Comparison of ENCODE assay signal across 27 cellular contexts in the genomic region with DNA sequence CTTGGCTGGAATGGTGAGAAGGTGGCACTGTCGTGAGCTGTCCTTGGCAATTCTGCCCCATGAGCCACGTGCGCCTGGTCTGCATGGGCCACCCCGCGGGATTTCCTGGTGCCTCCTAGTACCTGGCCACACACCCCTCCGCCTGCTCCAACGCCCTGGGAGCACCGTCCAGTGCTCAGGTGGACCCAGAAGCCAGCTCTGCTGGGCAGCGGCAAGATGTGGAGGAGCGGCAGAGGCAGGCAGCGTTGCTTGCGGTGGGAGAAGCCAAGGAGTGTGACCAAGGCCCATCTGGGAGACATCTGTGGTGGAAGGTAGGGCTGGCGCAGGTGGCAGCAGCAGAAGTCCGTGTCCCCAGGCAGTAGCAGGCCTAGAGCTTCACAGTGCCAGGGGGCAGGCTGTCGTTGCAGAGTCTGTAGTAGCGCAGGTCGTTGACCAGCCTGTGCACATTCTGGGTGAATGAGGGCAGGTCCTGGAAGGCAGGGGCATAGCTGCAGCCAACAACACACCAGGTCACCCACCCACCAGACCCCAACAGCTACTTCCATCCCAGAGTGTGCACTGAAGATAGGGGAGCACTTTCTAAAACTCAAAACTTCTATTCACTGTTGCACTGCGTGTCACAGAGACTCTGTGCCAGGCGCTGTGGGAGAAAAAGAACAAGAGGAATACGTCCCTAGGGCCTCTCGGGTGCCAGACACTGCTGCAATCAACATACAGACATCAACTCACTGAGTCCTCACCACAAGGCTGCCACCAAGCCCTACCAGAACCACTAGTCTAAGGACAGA. TPM values are rescaled to one million over a fixed set of nuclear protein-coding genes. Genes with fewer than 3 reads are reported as not detected.
A peak's percentile ranks its signal among the peaks of the same experiment; 100 is the strongest.
DNase-seq lines count a peak whose midpoint lies in the region; ATAC-seq, FAIRE-seq and TF ChIP-seq lines count a peak whose summit lies in the region.
"Had no signal": no experiment of that assay in that cellular context is flagged by ENCODE, and none has a peak within 500 bp of the region (broad histone marks: within the 10 kb centered on the region; RNA-seq: fewer than 3 reads in every experiment).

No MANE protein-coding gene starts in this region.

- H3K36me3 Mint-ChIP-seq in MCF 10A (ENCODE audit: insufficient read depth, unreplicated experiment): peaks cover 66% of the 10 kb centered on the region
- H3K36me3 Mint-ChIP-seq in stimulated activated memory B cell treated with anti-CD40 and anti-IgM and Interleukin-4, amounts not matched to agents 10 μg/mL and 1 μg/mL and 100 μg/mL, for 72 hours: peaks cover 68% of the 10 kb centered on the region

- no peaks in the 10 kb centered on the region for H3K9me3 ChIP-seq in breast epithelium
- H3K9me3 ChIP-seq in H1 (ENCODE audit: insufficient read depth in 2 of 2, low read depth in 1 of 2, low read length in 1 of 2): no peaks in the 10 kb centered on the region
- no peaks in the 10 kb centered on the region for H3K9me3 ChIP-seq in body of pancreas
- H3K9me3 ChIP-seq: mucosa of descending colon had no signal

- H3K27ac ChIP-seq in breast epithelium (no peak overlapping the region), H1 (ENCODE audit: low read depth, low read length) (no peak overlapping the region), body of pancreas (no peak overlapping the region)
- H3K27ac ChIP-seq: coronary artery, parathyroid adenoma, skin epidermis had no signal

- H2BK120ac ChIP-seq in H1 (replicated peaks; ENCODE audit: low read depth, low read length): no peak overlapping the region

- TF ChIP-seq POLR2A in breast epithelium (IDR thresholded peaks at IDR 0.05) (no peak), H1 (IDR thresholded peaks at IDR 0.05; ENCODE audit: control extremely low read depth in 1 of 2, low read depth in 2 of 2, low read length in 2 of 2) (no peak), body of pancreas (IDR thresholded peaks at IDR 0.05) (no peak)

- no peak overlapping the region for H3K23ac ChIP-seq in H1 (ENCODE audit: insufficient read length)

- no peak for TF ChIP-seq RAD21 in H1 (IDR thresholded peaks at IDR 0.05 in 1 of 2, conservative IDR thresholded peaks at IDR 0.05 in 1 of 2; ENCODE audit: low read depth in 2 of 2, low read length in 2 of 2)

- H3K36me3 ChIP-seq in breast epithelium: peaks cover 6% of the 10 kb centered on the region
- H3K36me3 ChIP-seq in H1 (ENCODE audit: control insufficient read depth in 2 of 4, insufficient read depth in 4 of 4, low read length in 3 of 4): peaks cover 19 to 46% (median 31%) of the 10 kb centered on the region in 4 experiments
- H3K36me3 ChIP-seq in body of pancreas (replicated peaks in 1 of 2; ENCODE audit: insufficient read depth in 1 of 2, low read depth in 2 of 2): peaks cover 16 to 19% of the 10 kb centered on the region in 2 donors

- H2BK20ac ChIP-seq in H1 (ENCODE audit: low read length): no peak overlapping the region

- no peak overlapping the region for H3K18ac ChIP-seq in H1 (ENCODE audit: extremely low read depth, low read length)

- H2BK12ac ChIP-seq in H1 (ENCODE audit: low read depth, low read length): no peak overlapping the region

- H3K27me3 Mint-ChIP-seq in MCF 10A (ENCODE audit: insufficient read depth, unreplicated experiment): no peaks in the 10 kb centered on the region
- H3K27me3 Mint-ChIP-seq in stimulated activated memory B cell treated with anti-CD40 and anti-IgM and Interleukin-4, amounts not matched to agents 10 μg/mL and 1 μg/mL and 100 μg/mL, for 72 hours: no peaks in the 10 kb centered on the region
- H3K27me3 Mint-ChIP-seq: CD4-positive, alpha-beta T cell had no signal

- no peaks in the 10 kb centered on the region for H3K4me1 ChIP-seq in breast epithelium
- H3K4me1 ChIP-seq in H1 (replicated peaks in 1 of 4; ENCODE audit: control insufficient read depth in 3 of 4, insufficient read depth in 4 of 4, low read length in 3 of 4): peaks cover 0 to 7% (median 2%) of the 10 kb centered on the region in 4 experiments; a peak in 5 of 7 replicates
- H3K4me1 ChIP-seq in body of pancreas: no peaks in the 10 kb centered on the region
- H3K4me1 ChIP-seq: parathyroid adenoma had no signal

- H3K4me1 Mint-ChIP-seq in MCF 10A (ENCODE audit: insufficient read depth, unreplicated experiment): no peaks in the 10 kb centered on the region
- no peaks in the 10 kb centered on the region for H3K4me1 Mint-ChIP-seq in stimulated activated memory B cell treated with anti-CD40 and anti-IgM and Interleukin-4, amounts not matched to agents 10 μg/mL and 1 μg/mL and 100 μg/mL, for 72 hours
- H3K4me1 Mint-ChIP-seq: nephron had no signal

- intact Hi-C loops in MCF 10A (cut with micrococcal nuclease) (no loop called here), breast epithelium (cut with DNase I; ENCODE audit: low total_unique reads) (no loop called here), body of pancreas (cut with DNase I) (no loop called here)

- BruUV-seq in MCF 10A (replicated peaks; lab: Mats Ljungman, UMichigan): TSS peak; percentile 60

- no peak overlapping the region for H2AFZ ChIP-seq in H1 (ENCODE audit: low read length)
- H2AFZ ChIP-seq: parathyroid adenoma had no signal

- no peaks in the 10 kb centered on the region for H3K79me2 ChIP-seq in H1 (ENCODE audit: control insufficient read depth in 1 of 2, insufficient read depth in 2 of 2, low read length in 2 of 2)
- H3K79me2 ChIP-seq: parathyroid adenoma had no signal

- no peaks in the 10 kb centered on the region for H3K23me2 ChIP-seq in H1 (ENCODE audit: low read depth, low read length)

- CTCF ChIA-PET in MCF 10A (lab: Yijun Ruan, JAX) (interaction anchor here (0.6 to 0.7 kb wide), 2 partner anchors 18 to 125 kb away, joined by 3 to 4 read pairs; no protein-coding TSS in a partner anchor), H1 (lab: Charles Lee; ENCODE audit: partially characterized antibody) (interaction anchor here (0.6 to 1.3 kb wide), 4 partner anchors 8 to 126 kb away, joined by 3 to 4 read pairs (median 3); no protein-coding TSS in a partner anchor)

- 94% methylated on average over 21 of the region's 21 CpGs; no CpG with 5 or more reads in 1 of the 2 experiments for WGBS in H1 (ENCODE audit: extremely low coverage in 1 of 2, insufficient coverage in 1 of 2, insufficient read length in 1 of 2, insufficient replicate concordance in 2 of 2, low coverage in 1 of 2, low lambda C conversion rate in 2 of 2, missing lambda C conversion rate in 1 of 2), 2 experiments
- WGBS in body of pancreas, 2 donors: 89 to 96% methylated on average over 20 to 21 of the region's 21 CpGs

- no peak overlapping the region for H2BK15ac ChIP-seq in H1 (ENCODE audit: low read length)

- no peak overlapping the region for H2AK5ac ChIP-seq in H1 (ENCODE audit: low read depth, low read length)

- H3K14ac ChIP-seq in H1 (ENCODE audit: insufficient read length): no peak overlapping the region

- peak overlapping the region; percentile 3; the same call in 1 of the 2 replicates for H4K8ac ChIP-seq in H1 (ENCODE audit: extremely low read depth, insufficient read depth, low read length)

- no peak overlapping the region for H3K56ac ChIP-seq in H1 (replicated peaks; ENCODE audit: insufficient read length, low read depth, low read length)

- TF ChIP-seq CTCF in MCF 10A (IDR thresholded peaks at IDR 0.05; ENCODE audit: unreplicated experiment) (no peak), breast epithelium (IDR thresholded peaks at IDR 0.05) (no peak), H1 (IDR thresholded peaks at IDR 0.05; ENCODE audit: control extremely low read depth in 1 of 3, insufficient read depth in 1 of 3, low read depth in 1 of 3, low read length in 3 of 3) (no peak), body of pancreas (IDR thresholded peaks at IDR 0.05) (no peak)

- H2BK5ac ChIP-seq in H1 (ENCODE audit: low read depth, low read length): no peak overlapping the region

- no peak overlapping the region for H3K27ac Mint-ChIP-seq in MCF 10A (ENCODE audit: low read depth, unreplicated experiment)
- H3K27ac Mint-ChIP-seq in stimulated activated memory B cell treated with anti-CD40 and anti-IgM and Interleukin-4, amounts not matched to agents 10 μg/mL and 1 μg/mL and 100 μg/mL, for 72 hours: no peak overlapping the region
- H3K27ac Mint-ChIP-seq: CD4-positive, alpha-beta T cell; nephron; WTC11 had no signal

- DNase-seq in MCF 10A (ENCODE audit: unreplicated experiment): no peak
- no peak for DNase-seq in breast epithelium (ENCODE audit: low spot score in 2 of 2)
- no peak for DNase-seq in H1 (ENCODE audit: low read depth in 1 of 2, low spot score in 2 of 2)
- DNase-seq in mesenteric fat pad (ENCODE audit: low spot score): peak; percentile 39
- DNase-seq in body of pancreas: no peak
- no peak for DNase-seq in NCI-H2171 treated with DMSO at 0.1 percent for 48 hours (lab: John Stamatoyannopoulos, UW)
- DNase-seq: activated CD4-positive, alpha-beta T cell treated with anti-CD3 and anti-CD28 coated beads, Interleukin-2, amount 50 U/mL, for 1 hour; activated naive CD4-positive, alpha-beta T cell treated with Interleukin-2 at 50 U/mL for 16 hours; activated T-cell treated with anti-CD3 and anti-CD28 coated beads, Interleukin-2, amount 50 U/mL, for 4 hours; CD4-positive, alpha-beta T cell; effector memory CD4-positive, alpha-beta T cell; NCI-H1105; NCI-H187 treated with DMSO at 0.1 percent for 48 hours; NCI-H524 treated with DMSO at 0.1 percent for 48 hours; OCI-M1; stimulated activated naive CD4-positive, alpha-beta T cell treated with Interleukin-2 at 50 U/mL for 16 hours; T-helper 1 cell had no signal

- peaks cover 0 to 12% of the 10 kb centered on the region in 2 experiments for H4K20me1 ChIP-seq in H1 (replicated peaks in 1 of 2; ENCODE audit: control insufficient read depth in 1 of 2, insufficient read depth in 2 of 2, low read length in 2 of 2)

- no peaks in the 10 kb centered on the region for H3K9me3 Mint-ChIP-seq in MCF 10A (ENCODE audit: unreplicated experiment)
- no peaks in the 10 kb centered on the region for H3K9me3 Mint-ChIP-seq in stimulated activated memory B cell treated with anti-CD40 and anti-IgM and Interleukin-4, amounts not matched to agents 10 μg/mL and 1 μg/mL and 100 μg/mL, for 72 hours
- H3K9me3 Mint-ChIP-seq: activated T-cell treated with anti-CD3 and anti-CD28 coated beads, Interleukin-2, amount 50 U/mL, for 4 hours; CD4-positive, alpha-beta T cell; nephron; WTC11 had no signal

- H3K4me3 ChIP-seq in breast epithelium (no peak overlapping the region), H1 (ENCODE audit: extremely low read depth in 1 of 4, insufficient read depth in 2 of 4, low read depth in 3 of 4, low read length in 4 of 4) (no peak overlapping the region), body of pancreas (no peak overlapping the region)
- H3K4me3 ChIP-seq: coronary artery, mucosa of descending colon, skin epidermis had no signal

- no peak overlapping the region for H3K9ac ChIP-seq in H1 (replicated peaks in 1 of 4; ENCODE audit: extremely low read depth in 1 of 4, low read depth in 3 of 4, low read length in 3 of 4)
- H3K9ac ChIP-seq: parathyroid adenoma had no signal

- FAIRE-seq in H1 (lab: Jason Lieb, UNC): no peak
- FAIRE-seq: keratinocyte had no signal

- H3K27me3 ChIP-seq in breast epithelium (no peaks in the 10 kb centered on the region), H1 (replicated peaks in 1 of 4; ENCODE audit: control insufficient read depth in 3 of 4, extremely low read depth in 1 of 4, insufficient read depth in 3 of 4, low read length in 3 of 4) (no peaks in the 10 kb centered on the region), body of pancreas (no peaks in the 10 kb centered on the region)

- H3K4me3 Mint-ChIP-seq in MCF 10A (ENCODE audit: unreplicated experiment): no peak overlapping the region
- H3K4me3 Mint-ChIP-seq in stimulated activated memory B cell treated with anti-CD40 and anti-IgM and Interleukin-4, amounts not matched to agents 10 μg/mL and 1 μg/mL and 100 μg/mL, for 72 hours: no peak overlapping the region
- H3K4me3 Mint-ChIP-seq: activated T-cell treated with anti-CD3 and anti-CD28 coated beads, Interleukin-2, amount 50 U/mL, for 4 hours; CD4-positive, alpha-beta T cell; nephron; WTC11 had no signal

- no peak overlapping the region for H3K4me2 ChIP-seq in H1 (ENCODE audit: insufficient read depth in 1 of 2, low read depth in 2 of 2, low read length in 2 of 2)

- POLR2A ChIA-PET in MCF 10A (lab: Yijun Ruan, JAX) (no interaction called here), H1 (lab: Charles Lee; ENCODE audit: partially characterized antibody) (interaction anchor here (1.4 kb wide), 1 partner anchor 12 kb away, joined by 6 read pairs; no protein-coding TSS in a partner anchor)

- H4K91ac ChIP-seq in H1 (replicated peaks; ENCODE audit: insufficient read length, low read length): no peak overlapping the region

- H4K5ac ChIP-seq in H1 (ENCODE audit: insufficient read length, low read depth, low read length): no peak overlapping the region

- H3K79me1 ChIP-seq in H1 (ENCODE audit: low read depth, low read length): no peaks in the 10 kb centered on the region; the same call in 1 of the 2 replicates

- no peak for TF ChIP-seq EP300 in H1 (IDR thresholded peaks at IDR 0.05; ENCODE audit: borderline replicate concordance in 1 of 2, low read depth in 2 of 2, low read length in 2 of 2)

- ATAC-seq in body of pancreas: no peak
- no peak for ATAC-seq in stimulated activated memory B cell treated with anti-CD40 and anti-IgM and Interleukin-4, amounts not matched to agents 10 μg/mL and 1 μg/mL and 100 μg/mL, for 72 hours
- ATAC-seq: activated T-cell treated with anti-CD3 and anti-CD28 coated beads, Interleukin-2, amount 50 U/mL, for 4 hours; WTC11 had no signal

- no peak overlapping the region for H3K4ac ChIP-seq in H1 (replicated peaks; ENCODE audit: insufficient read length, low read depth, low read length)

RNA-seq across cellular contexts. Expression of a gene that starts 34.9 kb away (rescaled TPM):
- not detected in 2 replicates for total RNA-seq in MCF 10A (2022)
- total RNA-seq in breast epithelium: not detected
- 0.71 and 0.90 TPM in 2 replicates for total RNA-seq in H1 (2021; fragmentation: NEBNext Ultra II Directional; extraction: Animal tissue kit (Norgen Biotek cat#: 25700))
- 1.1 and 1.5 TPM in 2 replicates for polyA plus RNA-seq in H1 (2011; rRNA removed)
- polyA plus RNA-seq in H1 (2011; cell fraction: cytosol; rRNA removed): 1.2 TPM
- polyA plus RNA-seq in H1 (2011; cell fraction: nucleus; rRNA removed): 1.2 TPM
- polyA plus RNA-seq in H1 (2012, experiment 1 of 2): 0.52 to 0.87 TPM (median 0.72 TPM) in 3 of 4 replicates, not detected in the other
- polyA plus RNA-seq in H1 (2012, experiment 2 of 2): 0.52 TPM
- 0.36 TPM for polyA plus RNA-seq in H1 (2013, experiment 1 of 2)
- polyA plus RNA-seq in H1 (2013, experiment 2 of 2): 0.22 TPM
- polyA minus RNA-seq in H1 (2011; rRNA and poly(A)+ RNA removed): 0.50 and 0.93 TPM in 2 replicates
- polyA minus RNA-seq in H1 (2011; cell fraction: cytosol; rRNA and poly(A)+ RNA removed): not detected
- 0.30 TPM for polyA minus RNA-seq in H1 (2011; cell fraction: nucleus; rRNA and poly(A)+ RNA removed)
- not detected for total RNA-seq in mesenteric fat pad
- total RNA-seq in body of pancreas: not detected
- total RNA-seq: activated T-cell treated with anti-CD3 and anti-CD28 coated beads, Interleukin-2, amount 50 U/mL, for 4 hours; CD4-positive, alpha-beta T cell; Daoy; HT-29 had no signal
- polyA plus RNA-seq: keratinocyte had no signal
